ENCODE assay signal across 9 cellular contexts in genomic region chr11:22828373-22828772, GRCh38. TPM values are rescaled to one million over a fixed set of nuclear protein-coding genes. Genes with fewer than 3 reads are reported as not detected.
A peak's percentile ranks its signal among the peaks of the same experiment; 100 is the strongest.
DNase-seq lines count a peak whose midpoint lies in the region; ATAC-seq, FAIRE-seq and TF ChIP-seq lines count a peak whose summit lies in the region.
"Had no signal": no experiment of that assay in that cellular context is flagged by ENCODE, and none has a peak within 500 bp of the region (broad histone marks: within the 10 kb centered on the region; RNA-seq: fewer than 3 reads in every experiment).

No MANE protein-coding gene starts in this region.

- POLR2A ChIA-PET in activated CD4-positive, alpha-beta T cell treated with anti-CD3 and anti-CD28 coated beads for 36 hours (lab: Charles Lee): interaction anchor here (1.7 kb wide), 1 partner anchor 15 kb away, joined by 4 read pairs; no protein-coding TSS in a partner anchor
- POLR2A ChIA-PET in H1 (lab: Charles Lee; ENCODE audit: partially characterized antibody): interaction anchor here (0.7 to 1.5 kb wide), 3 partner anchors 8 to 359 kb away, joined by 3 to 4 read pairs (median 3); no protein-coding TSS in a partner anchor

- no peak for FAIRE-seq in H1 (lab: Jason Lieb, UNC)

- peaks cover 19% of the 10 kb centered on the region for H3K36me3 ChIP-seq in RWPE2 (ENCODE audit: low read depth)
- no peaks in the 10 kb centered on the region for H3K36me3 ChIP-seq in H1 (ENCODE audit: control insufficient read depth in 2 of 4, insufficient read depth in 4 of 4, low read length in 3 of 4)
- peaks cover 0 to 31% of the 10 kb centered on the region in 2 donors for H3K36me3 ChIP-seq in gastroesophageal sphincter

- H3K18ac ChIP-seq in H1 (ENCODE audit: extremely low read depth, low read length): no peak overlapping the region

- H3K4me2 ChIP-seq in H1 (ENCODE audit: insufficient read depth in 1 of 2, low read depth in 2 of 2, low read length in 2 of 2): peak overlapping the region; percentile 60 to 93; a peak in 2 of 4 replicates

- no peaks in the 10 kb centered on the region for H3K27me3 ChIP-seq in RWPE2 (ENCODE audit: insufficient read depth, poor library complexity, severe bottlenecking)
- H3K27me3 ChIP-seq in H1 (replicated peaks in 1 of 4; ENCODE audit: control insufficient read depth in 3 of 4, extremely low read depth in 1 of 4, insufficient read depth in 3 of 4, low read length in 3 of 4): 0 out of 7 replicates have a peak, but pooled peaks cover 0 to 2% (median 0%) of the 10 kb centered on the region in 4 experiments
- no peaks in the 10 kb centered on the region for H3K27me3 ChIP-seq in gastroesophageal sphincter

- H2BK15ac ChIP-seq in H1 (ENCODE audit: low read length): no peak overlapping the region

- H3K9me3 ChIP-seq in RWPE2 (ENCODE audit: severe bottlenecking) (no peaks in the 10 kb centered on the region), H1 (ENCODE audit: insufficient read depth in 2 of 2, low read depth in 1 of 2, low read length in 1 of 2) (no peaks in the 10 kb centered on the region), gastroesophageal sphincter (no peaks in the 10 kb centered on the region)

- H2BK12ac ChIP-seq in H1 (ENCODE audit: low read depth, low read length): no peak overlapping the region

- peak overlapping the region; percentile 84 for H3K27ac Mint-ChIP-seq in activated CD4-positive, alpha-beta T cell treated with anti-CD3 and anti-CD28 coated beads for 36 hours
- peak overlapping the region; percentile 74 for H3K27ac Mint-ChIP-seq in stimulated activated effector memory CD8-positive, alpha-beta T cell treated with anti-CD3 and anti-CD28 coated beads, Interleukin-12 subunit alpha, Interleukin-12 subunit beta, amount 100 ng/mL, for 72 hours

- TF ChIP-seq CTCF in RWPE2 (IDR thresholded peaks at IDR 0.05; ENCODE audit: poor library complexity, severe bottlenecking) (no peak), H1 (IDR thresholded peaks at IDR 0.05; ENCODE audit: control extremely low read depth in 1 of 3, insufficient read depth in 1 of 3, low read depth in 1 of 3, low read length in 3 of 3) (no peak), gastroesophageal sphincter (IDR thresholded peaks at IDR 0.05) (no peak)

- H3K4me3 ChIP-seq in RWPE2 (ENCODE audit: severe bottlenecking): peak overlapping the region; percentile 93
- H3K4me3 ChIP-seq in H1 (ENCODE audit: extremely low read depth in 1 of 4, insufficient read depth in 2 of 4, low read depth in 3 of 4, low read length in 4 of 4): peak overlapping the region in 1 of 4 experiments; percentile 77; a peak in 2 of 8 replicates
- peak overlapping the region in 1 of 2 donors; percentile 75 for H3K4me3 ChIP-seq in gastroesophageal sphincter

- no peak for ATAC-seq in activated CD4-positive, alpha-beta T cell treated with anti-CD3 and anti-CD28 coated beads for 36 hours
- no peak for ATAC-seq in RWPE2 (ENCODE audit: low read depth)
- ATAC-seq in stimulated activated effector memory CD8-positive, alpha-beta T cell treated with anti-CD3 and anti-CD28 coated beads, Interleukin-12 subunit alpha, Interleukin-12 subunit beta, amount 100 ng/mL, for 72 hours: no peak
- no peak for ATAC-seq in HG02759 (IDR thresholded peaks at IDR 0.05; ENCODE audit: unreplicated experiment)
- no peak for ATAC-seq in gastroesophageal sphincter

- no peak for DNase-seq in activated CD4-positive, alpha-beta T cell treated with anti-CD3 and anti-CD28 coated beads for 36 hours
- no peak for DNase-seq in activated CD4-positive, alpha-beta T cell treated with anti-CD3 and anti-CD28 coated beads, Interleukin-2, amount 50 U/mL, for 48 hours
- no peak for DNase-seq in RWPE2 (ENCODE audit: low spot score)
- DNase-seq in H1 (ENCODE audit: low read depth in 1 of 2, low spot score in 2 of 2): no peak
- DNase-seq in stimulated activated effector memory CD8-positive, alpha-beta T cell treated with anti-CD3 and anti-CD28 coated beads, Interleukin-12 subunit alpha, Interleukin-12 subunit beta, amount 100 ng/mL, for 72 hours (ENCODE audit: low spot score in 2 of 2): no peak
- DNase-seq in NK-92 (lab: John Stamatoyannopoulos, UW; ENCODE audit: unreplicated experiment): no peak
- DNase-seq: stimulated activated CD4-positive, alpha-beta T cell treated with anti-CD3 and anti-CD28 coated beads, Interleukin-2, amount 100 ng/mL, for 24 hours had no signal

- no peak overlapping the region for H3K4ac ChIP-seq in H1 (replicated peaks; ENCODE audit: insufficient read length, low read depth, low read length)

- peaks cover 26% of the 10 kb centered on the region for H3K36me3 Mint-ChIP-seq in activated CD4-positive, alpha-beta T cell treated with anti-CD3 and anti-CD28 coated beads for 36 hours (ENCODE audit: low read depth)
- H3K36me3 Mint-ChIP-seq in stimulated activated effector memory CD8-positive, alpha-beta T cell treated with anti-CD3 and anti-CD28 coated beads, Interleukin-12 subunit alpha, Interleukin-12 subunit beta, amount 100 ng/mL, for 72 hours: peaks cover 37% of the 10 kb centered on the region

- no peak overlapping the region for H2AK5ac ChIP-seq in H1 (ENCODE audit: low read depth, low read length)

- H2BK120ac ChIP-seq in H1 (replicated peaks; ENCODE audit: low read depth, low read length): no peak overlapping the region

- H3K4me1 Mint-ChIP-seq in activated CD4-positive, alpha-beta T cell treated with anti-CD3 and anti-CD28 coated beads for 36 hours: peaks cover 12% of the 10 kb centered on the region
- H3K4me1 Mint-ChIP-seq in stimulated activated effector memory CD8-positive, alpha-beta T cell treated with anti-CD3 and anti-CD28 coated beads, Interleukin-12 subunit alpha, Interleukin-12 subunit beta, amount 100 ng/mL, for 72 hours: peaks cover 8% of the 10 kb centered on the region

- TF ChIP-seq RAD21 in H1 (IDR thresholded peaks at IDR 0.05 in 1 of 2, conservative IDR thresholded peaks at IDR 0.05 in 1 of 2; ENCODE audit: low read depth in 2 of 2, low read length in 2 of 2): no peak

- H4K8ac ChIP-seq in H1 (ENCODE audit: extremely low read depth, insufficient read depth, low read length): no peak overlapping the region

- CTCF ChIA-PET in activated CD4-positive, alpha-beta T cell treated with anti-CD3 and anti-CD28 coated beads for 36 hours (lab: Charles Lee): interaction anchor here (0.9 to 1.4 kb wide), 3 partner anchors 31 to 202 kb away, joined by 3 to 6 read pairs (median 3); no protein-coding TSS in a partner anchor
- CTCF ChIA-PET in H1 (lab: Charles Lee; ENCODE audit: partially characterized antibody): interaction anchor here (0.7 to 1.8 kb wide), 5 partner anchors 14 to 585 kb away, joined by 3 to 4 read pairs (median 3); partner anchors contain the start of gene FANCF

- H3K4me3 Mint-ChIP-seq in activated CD4-positive, alpha-beta T cell treated with anti-CD3 and anti-CD28 coated beads for 36 hours: peak overlapping the region; percentile 89
- peak overlapping the region; percentile 79 for H3K4me3 Mint-ChIP-seq in stimulated activated effector memory CD8-positive, alpha-beta T cell treated with anti-CD3 and anti-CD28 coated beads, Interleukin-12 subunit alpha, Interleukin-12 subunit beta, amount 100 ng/mL, for 72 hours

- no peaks in the 10 kb centered on the region for H3K79me1 ChIP-seq in H1 (ENCODE audit: low read depth, low read length)

- 82% methylated on average over 6 of the region's 6 CpGs; no CpG with 5 or more reads in 1 of the 2 experiments for WGBS in H1 (ENCODE audit: extremely low coverage in 1 of 2, insufficient coverage in 1 of 2, insufficient read length in 1 of 2, insufficient replicate concordance in 2 of 2, low coverage in 1 of 2, low lambda C conversion rate in 2 of 2, missing lambda C conversion rate in 1 of 2), 2 experiments
- 64 to 72% methylated on average over 6 of the region's 6 CpGs for WGBS in gastroesophageal sphincter (ENCODE audit: low coverage in 1 of 2), 2 donors

- no peak overlapping the region for H2AFZ ChIP-seq in H1 (ENCODE audit: low read length)

- no peak overlapping the region for H3K14ac ChIP-seq in H1 (ENCODE audit: insufficient read length)

- H3K79me2 ChIP-seq in H1 (ENCODE audit: control insufficient read depth in 1 of 2, insufficient read depth in 2 of 2, low read length in 2 of 2): no peaks in the 10 kb centered on the region

- H3K23me2 ChIP-seq in H1 (ENCODE audit: low read depth, low read length): no peaks in the 10 kb centered on the region; the same call in 1 of the 2 replicates

- TF ChIP-seq POLR2A in H1 (IDR thresholded peaks at IDR 0.05; ENCODE audit: control extremely low read depth in 1 of 2, low read depth in 2 of 2, low read length in 2 of 2): no peak
- TF ChIP-seq POLR2A in gastroesophageal sphincter (IDR thresholded peaks at IDR 0.05): no peak

- no peak overlapping the region for H2BK5ac ChIP-seq in H1 (ENCODE audit: low read depth, low read length)

- no peaks in the 10 kb centered on the region for H3K9me3 Mint-ChIP-seq in activated CD4-positive, alpha-beta T cell treated with anti-CD3 and anti-CD28 coated beads for 36 hours (ENCODE audit: low read depth)
- H3K9me3 Mint-ChIP-seq in stimulated activated effector memory CD8-positive, alpha-beta T cell treated with anti-CD3 and anti-CD28 coated beads, Interleukin-12 subunit alpha, Interleukin-12 subunit beta, amount 100 ng/mL, for 72 hours: no peaks in the 10 kb centered on the region

- no peak overlapping the region for H2BK20ac ChIP-seq in H1 (ENCODE audit: low read length)

- H3K27me3 Mint-ChIP-seq in activated CD4-positive, alpha-beta T cell treated with anti-CD3 and anti-CD28 coated beads for 36 hours: no peaks in the 10 kb centered on the region

- TF ChIP-seq EP300 in H1 (IDR thresholded peaks at IDR 0.05; ENCODE audit: borderline replicate concordance in 1 of 2, low read depth in 2 of 2, low read length in 2 of 2) (no peak), gastroesophageal sphincter (IDR thresholded peaks at IDR 0.05) (no peak)

- H3K9ac ChIP-seq in H1 (replicated peaks in 1 of 4; ENCODE audit: extremely low read depth in 1 of 4, low read depth in 3 of 4, low read length in 3 of 4): no peak overlapping the region; a peak in 1 of 7 replicates

- no peak overlapping the region for H3K56ac ChIP-seq in H1 (replicated peaks; ENCODE audit: insufficient read length, low read depth, low read length)

- H3K4me1 ChIP-seq in RWPE2 (ENCODE audit: insufficient read depth, poor library complexity, severe bottlenecking): peaks cover 10% of the 10 kb centered on the region
- H3K4me1 ChIP-seq in H1 (replicated peaks in 1 of 4; ENCODE audit: control insufficient read depth in 3 of 4, insufficient read depth in 4 of 4, low read length in 3 of 4): peaks cover 0 to 4% (median 0%) of the 10 kb centered on the region in 4 experiments; a peak in 1 of 7 replicates
- peaks cover 0 to 24% (median 7%) of the 10 kb centered on the region in 3 donors for H3K4me1 ChIP-seq in gastroesophageal sphincter

- no peak overlapping the region for H3K27ac ChIP-seq in RWPE2 (ENCODE audit: poor library complexity, severe bottlenecking)
- H3K27ac ChIP-seq in H1 (ENCODE audit: low read depth, low read length): no peak overlapping the region
- no peak overlapping the region for H3K27ac ChIP-seq in gastroesophageal sphincter

- intact Hi-C loops in activated CD4-positive, alpha-beta T cell treated with anti-CD3 and anti-CD28 coated beads for 36 hours (cut with DNase I, micrococcal nuclease): loop anchor here (2.0 kb wide), 2 partner anchors 126 to 204 kb away; partner anchors contain the start of gene FANCF (in 1 of the 2)

- no peak overlapping the region for H3K23ac ChIP-seq in H1 (ENCODE audit: insufficient read length)

- H4K5ac ChIP-seq in H1 (ENCODE audit: insufficient read length, low read depth, low read length): no peak overlapping the region

- H4K20me1 ChIP-seq in H1 (replicated peaks in 1 of 2; ENCODE audit: control insufficient read depth in 1 of 2, insufficient read depth in 2 of 2, low read length in 2 of 2): no peaks in the 10 kb centered on the region

- H4K91ac ChIP-seq in H1 (replicated peaks; ENCODE audit: insufficient read length, low read length): no peak overlapping the region

RNA-seq across cellular contexts. Expression of gene SVIP, which starts 1.2 kb away (rescaled TPM):
- 10 to 100 TPM; 47.4 to 69.9 TPM for total RNA-seq in activated CD4-positive, alpha-beta T cell treated with anti-CD3 and anti-CD28 coated beads for 36 hours
- total RNA-seq in H1 (2021; fragmentation: NEBNext Ultra II Directional; extraction: Animal tissue kit (Norgen Biotek cat#: 25700)): 10.5 and 11.4 TPM in 2 replicates
- polyA plus RNA-seq in H1 (2011; rRNA removed): 0.69 and 1.2 TPM in 2 replicates
- polyA plus RNA-seq in H1 (2011; cell fraction: cytosol; rRNA removed): 1.6 TPM
- 0.58 TPM for polyA plus RNA-seq in H1 (2011; cell fraction: nucleus; rRNA removed)
- polyA plus RNA-seq in H1 (2012, experiment 1 of 2): 2.0 to 4.1 TPM (median 3.2 TPM) in 4 replicates
- polyA plus RNA-seq in H1 (2012, experiment 2 of 2): 0.98 TPM
- 7.9 TPM for polyA plus RNA-seq in H1 (2013, experiment 1 of 2)
- polyA plus RNA-seq in H1 (2013, experiment 2 of 2): 8.6 TPM
- polyA minus RNA-seq in H1 (2011; rRNA and poly(A)+ RNA removed): 0.50 and 1.0 TPM in 2 replicates
- 1.0 TPM for polyA minus RNA-seq in H1 (2011; cell fraction: cytosol; rRNA and poly(A)+ RNA removed)
- 4.1 TPM for polyA minus RNA-seq in H1 (2011; cell fraction: nucleus; rRNA and poly(A)+ RNA removed)
- 10 to 100 TPM; 11.3 to 29.1 (median 16.4) TPM for total RNA-seq in gastroesophageal sphincter

RNA-seq across cellular contexts. Expression of gene CCDC179, which starts 31.9 kb away (rescaled TPM):
- total RNA-seq in activated CD4-positive, alpha-beta T cell treated with anti-CD3 and anti-CD28 coated beads for 36 hours: not detected
- not detected in 2 replicates for total RNA-seq in H1 (2021; fragmentation: NEBNext Ultra II Directional; extraction: Animal tissue kit (Norgen Biotek cat#: 25700))
- polyA plus RNA-seq in H1 (2011; rRNA removed): not detected in 2 replicates
- not detected for polyA plus RNA-seq in H1 (2011; cell fraction: cytosol; rRNA removed)
- polyA plus RNA-seq in H1 (2011; cell fraction: nucleus; rRNA removed): not detected
- polyA plus RNA-seq in H1 (2012, experiment 1 of 2): not detected in 4 replicates
- not detected for polyA plus RNA-seq in H1 (2012, experiment 2 of 2)
- polyA plus RNA-seq in H1 (2013, experiment 1 of 2): not detected
- polyA plus RNA-seq in H1 (2013, experiment 2 of 2): not detected
- not detected in 2 replicates for polyA minus RNA-seq in H1 (2011; rRNA and poly(A)+ RNA removed)
- polyA minus RNA-seq in H1 (2011; cell fraction: cytosol; rRNA and poly(A)+ RNA removed): not detected
- not detected for polyA minus RNA-seq in H1 (2011; cell fraction: nucleus; rRNA and poly(A)+ RNA removed)
- total RNA-seq in gastroesophageal sphincter: not detected
